9 cellular contexts compared by ENCODE assay signal in genomic region chr10:14560274-14560673, GRCh38.
DNase-seq lines count a peak whose midpoint lies in the region; ATAC-seq and TF ChIP-seq lines count a peak whose summit lies in the region.
"Had no signal": no experiment of that assay in that cellular context is flagged by ENCODE, and none has a peak within 500 bp of the region (broad histone marks: within the 10 kb centered on the region; RNA-seq: fewer than 3 reads in every experiment).

No MANE protein-coding gene starts in this region.

- H3K9ac ChIP-seq in liver (ENCODE audit: low read depth in 1 of 2, low read length in 2 of 2): no peak overlapping the region

- no peaks in the 10 kb centered on the region for H3K27me3 Mint-ChIP-seq in activated naive CD4-positive, alpha-beta T cell treated with anti-CD3 and anti-CD28 coated beads, Interleukin-2, amount 10 ng/mL, durations not matched to agents 7 days and 5 days

- H3K4me3 ChIP-seq in liver (ENCODE audit: low read depth in 1 of 3, low read length in 3 of 3) (no peak overlapping the region), upper lobe of right lung (no peak overlapping the region)
- H3K4me3 ChIP-seq: lung had no signal

- peaks cover 92% of the 10 kb centered on the region for H3K4me1 Mint-ChIP-seq in activated naive CD4-positive, alpha-beta T cell treated with anti-CD3 and anti-CD28 coated beads, Interleukin-2, amount 10 ng/mL, durations not matched to agents 7 days and 5 days

- peak overlapping the region; percentile 22 for H3K4me3 Mint-ChIP-seq in activated naive CD4-positive, alpha-beta T cell treated with anti-CD3 and anti-CD28 coated beads, Interleukin-2, amount 10 ng/mL, durations not matched to agents 7 days and 5 days

- intact Hi-C loops in upper lobe of right lung (cut with DNase I): no loop called here

- no peaks in the 10 kb centered on the region for H3K9me3 Mint-ChIP-seq in activated naive CD4-positive, alpha-beta T cell treated with anti-CD3 and anti-CD28 coated beads, Interleukin-2, amount 10 ng/mL, durations not matched to agents 7 days and 5 days

- H3K27ac ChIP-seq in liver (ENCODE audit: low read depth in 1 of 2, low read length in 2 of 2): peak overlapping the region; percentile 33 to 89
- no peak overlapping the region for H3K27ac ChIP-seq in upper lobe of right lung

- peak overlapping the region; percentile 97 for H3K27ac Mint-ChIP-seq in activated naive CD4-positive, alpha-beta T cell treated with anti-CD3 and anti-CD28 coated beads, Interleukin-2, amount 10 ng/mL, durations not matched to agents 7 days and 5 days

- peak; percentile 72 for ATAC-seq in upper lobe of right lung

- DNase-seq in OCI-M1 (lab: John Stamatoyannopoulos, UW) (peak; percentile 41), upper lobe of right lung (peak; percentile 74), NCI-H2227 treated with DMSO at 0.1 percent for 48 hours (lab: John Stamatoyannopoulos, UW) (no peak), NCI-H446 treated with DMSO at 0.1 percent for 48 hours (lab: John Stamatoyannopoulos, UW) (no peak), NCI-H524 treated with DMSO at 0.1 percent for 48 hours (lab: John Stamatoyannopoulos, UW) (no peak)
- peak; percentile 76 for DNase-seq in activated naive CD4-positive, alpha-beta T cell treated with anti-CD3 and anti-CD28 coated beads, Interleukin-2, amount 10 ng/mL, durations not matched to agents 7 days and 5 days

- H3K27me3 ChIP-seq in liver (ENCODE audit: control insufficient read depth in 4 of 4, insufficient read depth in 4 of 4, low read length in 3 of 4) (no peaks in the 10 kb centered on the region), upper lobe of right lung (no peaks in the 10 kb centered on the region)

- H3K4me1 ChIP-seq in liver (ENCODE audit: control insufficient read depth in 4 of 4, insufficient read depth in 4 of 4, low read length in 3 of 4): peaks cover 10 to 61% (median 31%) of the 10 kb centered on the region in 4 donors
- H3K4me1 ChIP-seq in upper lobe of right lung: peaks cover 30% of the 10 kb centered on the region

- TF ChIP-seq CTCF in GM12873 (IDR thresholded peaks at IDR 0.05; ENCODE audit: insufficient read depth, low read depth, low read length, missing control alignments) (peak; percentile 61), liver (IDR thresholded peaks at IDR 0.05; ENCODE audit: low read depth, low read length, missing input control) (no peak), upper lobe of right lung (IDR thresholded peaks at IDR 0.05) (peak; percentile 22)

- H3K36me3 Mint-ChIP-seq in activated naive CD4-positive, alpha-beta T cell treated with anti-CD3 and anti-CD28 coated beads, Interleukin-2, amount 10 ng/mL, durations not matched to agents 7 days and 5 days: peaks cover 49% of the 10 kb centered on the region

- TF ChIP-seq RAD21 in liver (IDR thresholded peaks at IDR 0.05): no peak

- H3K36me3 ChIP-seq in liver (ENCODE audit: control insufficient read depth in 4 of 4, insufficient read depth in 3 of 4, low read depth in 1 of 4, low read length in 3 of 4) (no peaks in the 10 kb centered on the region), upper lobe of right lung (no peaks in the 10 kb centered on the region)

- H3K9me3 ChIP-seq in liver (ENCODE audit: control insufficient read depth in 4 of 4, low read length in 3 of 4) (no peaks in the 10 kb centered on the region), upper lobe of right lung (no peaks in the 10 kb centered on the region)

- 79% methylated on average over 9 of the region's 9 CpGs for WGBS in liver

- CTCF ChIA-PET in activated naive CD4-positive, alpha-beta T cell treated with anti-CD3 and anti-CD28 coated beads, Interleukin-2, amount 10 ng/mL, durations not matched to agents 7 days and 5 days (lab: Charles Lee): interaction anchor here (0.7 to 4.1 kb wide), 9 partner anchors 9 to 278 kb away, joined by 3 to 18 read pairs (median 5); partner anchors contain the start of genes CDNF, HSPA14 and MSANTD7

TF ChIP-seq in liver, 16 proteins besides CTCF, POLR2A, EP300 and RAD21:
- TF ChIP-seq TAF1 (conservative IDR thresholded peaks at IDR 0.05) (no peak), RXRA (IDR thresholded peaks at IDR 0.05) (no peak), FOXA2 (IDR thresholded peaks at IDR 0.05) (no peak), ZBTB33 (IDR thresholded peaks at IDR 0.05) (no peak), JUND (IDR thresholded peaks at IDR 0.05) (no peak), HNF4A (conservative IDR thresholded peaks at IDR 0.05) (no peak), ATF3 (IDR thresholded peaks at IDR 0.05) (no peak), GABPA (IDR thresholded peaks at IDR 0.05 in 1 of 2, conservative IDR thresholded peaks at IDR 0.05 in 1 of 2) (no peak), YY1 (IDR thresholded peaks at IDR 0.05) (no peak), HNF4G (IDR thresholded peaks at IDR 0.05) (no peak), SP1 (IDR thresholded peaks at IDR 0.05) (no peak), EGR1 (IDR thresholded peaks at IDR 0.05; ENCODE audit: low read depth in 2 of 2) (no peak), NR2F2 (IDR thresholded peaks at IDR 0.05) (no peak), FOXA1 (IDR thresholded peaks at IDR 0.05) (no peak)
- TF ChIP-seq, protein P1, sequence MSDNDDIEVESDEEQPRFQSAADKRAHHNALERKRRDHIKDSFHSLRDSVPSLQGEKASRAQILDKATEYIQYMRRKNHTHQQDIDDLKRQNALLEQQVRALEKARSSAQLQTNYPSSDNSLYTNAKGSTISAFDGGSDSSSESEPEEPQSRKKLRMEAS (IDR thresholded peaks at IDR 0.05): no peak
- TF ChIP-seq, protein P2, sequence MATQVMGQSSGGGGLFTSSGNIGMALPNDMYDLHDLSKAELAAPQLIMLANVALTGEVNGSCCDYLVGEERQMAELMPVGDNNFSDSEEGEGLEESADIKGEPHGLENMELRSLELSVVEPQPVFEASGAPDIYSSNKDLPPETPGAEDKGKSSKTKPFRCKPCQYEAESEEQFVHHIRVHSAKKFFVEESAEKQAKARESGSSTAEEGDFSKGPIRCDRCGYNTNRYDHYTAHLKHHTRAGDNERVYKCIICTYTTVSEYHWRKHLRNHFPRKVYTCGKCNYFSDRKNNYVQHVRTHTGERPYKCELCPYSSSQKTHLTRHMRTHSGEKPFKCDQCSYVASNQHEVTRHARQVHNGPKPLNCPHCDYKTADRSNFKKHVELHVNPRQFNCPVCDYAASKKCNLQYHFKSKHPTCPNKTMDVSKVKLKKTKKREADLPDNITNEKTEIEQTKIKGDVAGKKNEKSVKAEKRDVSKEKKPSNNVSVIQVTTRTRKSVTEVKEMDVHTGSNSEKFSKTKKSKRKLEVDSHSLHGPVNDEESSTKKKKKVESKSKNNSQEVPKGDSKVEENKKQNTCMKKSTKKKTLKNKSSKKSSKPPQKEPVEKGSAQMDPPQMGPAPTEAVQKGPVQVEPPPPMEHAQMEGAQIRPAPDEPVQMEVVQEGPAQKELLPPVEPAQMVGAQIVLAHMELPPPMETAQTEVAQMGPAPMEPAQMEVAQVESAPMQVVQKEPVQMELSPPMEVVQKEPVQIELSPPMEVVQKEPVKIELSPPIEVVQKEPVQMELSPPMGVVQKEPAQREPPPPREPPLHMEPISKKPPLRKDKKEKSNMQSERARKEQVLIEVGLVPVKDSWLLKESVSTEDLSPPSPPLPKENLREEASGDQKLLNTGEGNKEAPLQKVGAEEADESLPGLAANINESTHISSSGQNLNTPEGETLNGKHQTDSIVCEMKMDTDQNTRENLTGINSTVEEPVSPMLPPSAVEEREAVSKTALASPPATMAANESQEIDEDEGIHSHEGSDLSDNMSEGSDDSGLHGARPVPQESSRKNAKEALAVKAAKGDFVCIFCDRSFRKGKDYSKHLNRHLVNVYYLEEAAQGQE (IDR thresholded peaks at IDR 0.05): no peak
TF ChIP-seq in liver: peak in this region for 0.

Comparison
In these comparisons a context has a peak if more than half of its experiments do, and no peak if none do; other contexts are left out.
1. DNase-seq: peak in OCI-M1 (single experiment), activated naive CD4-positive, alpha-beta T cell treated with anti-CD3 and anti-CD28 coated beads, Interleukin-2, amount 10 ng/mL, durations not matched to agents 7 days and 5 days (single experiment) and upper lobe of right lung (single experiment); none in NCI-H2227 treated with DMSO at 0.1 percent for 48 hours (single experiment), NCI-H446 treated with DMSO at 0.1 percent for 48 hours (single experiment) and NCI-H524 treated with DMSO at 0.1 percent for 48 hours (single experiment).